ENCODE assay signal across 11 cellular contexts in the genomic region with DNA sequence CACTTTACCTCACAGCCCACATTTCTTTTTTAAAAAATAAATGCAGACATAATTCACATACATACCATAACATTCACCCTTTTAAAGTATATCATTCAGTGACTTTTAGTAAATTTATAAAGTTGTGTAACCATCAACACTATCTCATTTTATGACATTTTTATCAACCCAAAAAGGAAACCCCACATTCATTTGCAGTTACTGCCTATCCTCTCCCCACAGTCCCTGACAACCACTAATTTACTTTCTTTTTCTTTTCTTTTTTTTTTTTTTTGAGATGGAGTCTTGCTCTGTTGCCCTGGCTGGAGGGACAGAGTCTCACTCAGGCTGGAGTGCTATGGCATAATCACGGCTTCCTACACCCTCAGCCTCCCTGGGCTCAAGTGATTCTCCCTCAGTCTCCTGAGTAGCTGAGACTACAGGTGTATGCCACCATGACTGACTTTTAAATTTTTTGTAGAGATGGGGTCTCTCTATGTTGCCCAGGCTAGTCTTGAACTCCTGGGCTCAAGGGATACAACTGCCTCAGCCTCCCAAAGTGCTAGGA. TPM values are rescaled to one million over a fixed set of nuclear protein-coding genes. Genes with fewer than 3 reads are reported as not detected.
DNase-seq lines count a peak whose midpoint lies in the region; ATAC-seq and TF ChIP-seq lines count a peak whose summit lies in the region.
"Had no signal": no experiment of that assay in that cellular context is flagged by ENCODE, and none has a peak within 500 bp of the region (broad histone marks: within the 10 kb centered on the region; RNA-seq: fewer than 3 reads in every experiment).

No MANE protein-coding gene starts in this region.

- no peaks in the 10 kb centered on the region for H3K27me3 ChIP-seq in esophagus muscularis mucosa
- no peaks in the 10 kb centered on the region for H3K27me3 ChIP-seq in spleen (replicated peaks in 1 of 7)

- H3K4me1 ChIP-seq in esophagus muscularis mucosa (peaks cover 23 to 47% (median 37%) of the 10 kb centered on the region in 4 donors), spleen (peaks cover 16 to 54% (median 44%) of the 10 kb centered on the region in 6 donors)

- H3K36me3 Mint-ChIP-seq in HFFc6 (ENCODE audit: low read depth): peaks cover 4% of the 10 kb centered on the region; the same call in 1 of the 2 replicates
- peaks cover 15% of the 10 kb centered on the region for H3K36me3 Mint-ChIP-seq in activated CD4-positive, alpha-beta memory T cell treated with anti-CD3 and anti-CD28 coated beads for 36 hours

- H3K27me3 Mint-ChIP-seq in HFFc6 (ENCODE audit: insufficient read depth): peaks cover 3% of the 10 kb centered on the region
- no peaks in the 10 kb centered on the region for H3K27me3 Mint-ChIP-seq in activated CD4-positive, alpha-beta memory T cell treated with anti-CD3 and anti-CD28 coated beads for 36 hours

- no peak for TF ChIP-seq EP300 in esophagus muscularis mucosa (IDR thresholded peaks at IDR 0.05)

- no peak for TF ChIP-seq CTCF in HFFc6 (IDR thresholded peaks at IDR 0.05)
- no peak for TF ChIP-seq CTCF in esophagus muscularis mucosa (IDR thresholded peaks at IDR 0.05)
- TF ChIP-seq CTCF in spleen (IDR thresholded peaks at IDR 0.05 in 8 of 11, conservative IDR thresholded peaks at IDR 0.05 in 3 of 11): no peak

- POLR2A ChIA-PET in activated CD4-positive, alpha-beta memory T cell treated with anti-CD3 and anti-CD28 coated beads for 36 hours (lab: Charles Lee): no interaction called here

- no peak for TF ChIP-seq POLR2A in esophagus muscularis mucosa (IDR thresholded peaks at IDR 0.05; ENCODE audit: low read depth)
- TF ChIP-seq POLR2A in spleen (IDR thresholded peaks at IDR 0.05): no peak

- DNase-seq in HFFc6 (no peak), esophagus muscularis mucosa (ENCODE audit: extremely low spot score) (no peak), spleen (no peak), DMS53 treated with DMSO at 0.1 percent for 48 hours (lab: John Stamatoyannopoulos, UW; ENCODE audit: unreplicated experiment) (no peak), anterior cingulate cortex (lab: John Stamatoyannopoulos, UW) (no peak)
- no peak for DNase-seq in activated CD4-positive, alpha-beta memory T cell treated with anti-CD3 and anti-CD28 coated beads for 36 hours
- DNase-seq: DMS79, NCI-H1092 treated with DMSO at 0.1 percent for 48 hours, NCI-H524, SHP77 treated with DMSO at 0.1 percent for 48 hours had no signal

- CTCF ChIA-PET in activated CD4-positive, alpha-beta memory T cell treated with anti-CD3 and anti-CD28 coated beads for 36 hours (lab: Charles Lee): no interaction called here

- H3K9me3 Mint-ChIP-seq in HFFc6: no peaks in the 10 kb centered on the region
- no peaks in the 10 kb centered on the region for H3K9me3 Mint-ChIP-seq in activated CD4-positive, alpha-beta memory T cell treated with anti-CD3 and anti-CD28 coated beads for 36 hours

- H3K9me3 ChIP-seq in esophagus muscularis mucosa (no peaks in the 10 kb centered on the region), spleen (no peaks in the 10 kb centered on the region)

- no peak overlapping the region for H3K4me3 ChIP-seq in esophagus muscularis mucosa
- no peak overlapping the region for H3K4me3 ChIP-seq in spleen

- H3K36me3 ChIP-seq in esophagus muscularis mucosa: peaks cover 9 to 22% (median 15%) of the 10 kb centered on the region in 4 donors
- peaks cover 0 to 21% (median 17%) of the 10 kb centered on the region in 6 donors for H3K36me3 ChIP-seq in spleen

- H3K4me3 Mint-ChIP-seq in HFFc6: no peak overlapping the region; the same call in 1 of the 2 replicates
- H3K4me3 Mint-ChIP-seq in activated CD4-positive, alpha-beta memory T cell treated with anti-CD3 and anti-CD28 coated beads for 36 hours: peak overlapping the region; percentile 9

- peak overlapping the region; percentile 20 for H3K27ac Mint-ChIP-seq in HFFc6
- peak overlapping the region; percentile 82 for H3K27ac Mint-ChIP-seq in activated CD4-positive, alpha-beta memory T cell treated with anti-CD3 and anti-CD28 coated beads for 36 hours

- peak overlapping the region; percentile 83 to 91 (median 89) for H3K27ac ChIP-seq in esophagus muscularis mucosa (replicated peaks in 1 of 4)
- peak overlapping the region in 6 of 8 donors; percentile 9 to 93 (median 88) for H3K27ac ChIP-seq in spleen

- 94% methylated on average over 1 of the region's 1 CpG for WGBS in esophagus muscularis mucosa
- WGBS in spleen, 5 donors: 50 to 83% (median 69%) methylated on average over 1 of the region's 1 CpG

- intact Hi-C loops in activated CD4-positive, alpha-beta memory T cell treated with anti-CD3 and anti-CD28 coated beads for 36 hours (cut with micrococcal nuclease): loop anchor here (5.0 to 10.0 kb wide), 2 partner anchors 113 to 539 kb away; no protein-coding TSS in a partner anchor
- intact Hi-C loops in esophagus muscularis mucosa (cut with DNase I): loop anchor here (2.0 to 5.0 kb wide), 3 partner anchors 19 to 101 kb away; partner anchors contain the start of gene PUS1
- intact Hi-C loops in spleen (cut with DNase I; ENCODE audit: low total_unique reads): no loop called here

- peaks cover 26% of the 10 kb centered on the region for H3K4me1 Mint-ChIP-seq in HFFc6 (ENCODE audit: low read depth)
- H3K4me1 Mint-ChIP-seq in activated CD4-positive, alpha-beta memory T cell treated with anti-CD3 and anti-CD28 coated beads for 36 hours (ENCODE audit: low read depth): peaks cover 30% of the 10 kb centered on the region

- ATAC-seq in GM21723 (IDR thresholded peaks at IDR 0.05; ENCODE audit: unreplicated experiment): no peak

RNA-seq across cellular contexts. Expression of gene EP400, which starts 1.5 kb away (rescaled TPM):
- total RNA-seq in HFFc6 (2021; fragmentation: NEBNext Ultra II Directional; extraction: Animal tissue kit (Norgen Biotek cat#: 25700)): 10 to 100 TPM; 27.5 to 35.3 (median 30.4) TPM
- total RNA-seq in activated CD4-positive, alpha-beta memory T cell treated with anti-CD3 and anti-CD28 coated beads for 36 hours: 10 to 100 TPM; 39.9 to 45.5 TPM
- total RNA-seq in esophagus muscularis mucosa: 10 to 100 TPM; 16.9 to 31.1 (median 22.4) TPM
- total RNA-seq in spleen: 10 to 100 TPM; 41.1 to 70.2 (median 48.3) TPM
- 10 to 100 TPM; 11.8 to 20.8 (median 17.5) TPM for polyA plus RNA-seq in spleen

RNA-seq across cellular contexts. Expression of gene PUS1, which starts 19.2 kb away (rescaled TPM):
- total RNA-seq in HFFc6 (2021; fragmentation: NEBNext Ultra II Directional; extraction: Animal tissue kit (Norgen Biotek cat#: 25700)): 10 to 100 TPM; 26.2 to 37.7 (median 29.8) TPM
- 10 to 100 TPM; 48.6 to 53.9 TPM for total RNA-seq in activated CD4-positive, alpha-beta memory T cell treated with anti-CD3 and anti-CD28 coated beads for 36 hours
- total RNA-seq in esophagus muscularis mucosa (10 to 100 TPM; 14.7 to 23.3 (median 19.5) TPM), spleen (10 to 100 TPM; 16.0 to 42.7 (median 23.3) TPM)
- 10 to 100 TPM; 30.0 to 46.5 (median 41.3) TPM for polyA plus RNA-seq in spleen

RNA-seq across cellular contexts. Expression of gene ULK1, which starts 53.8 kb away (rescaled TPM):
- 10 to 100 TPM; 21.4 to 35.0 (median 25.5) TPM for total RNA-seq in HFFc6 (2021; fragmentation: NEBNext Ultra II Directional; extraction: Animal tissue kit (Norgen Biotek cat#: 25700))
- 10 to 100 TPM; 13.8 to 17.8 TPM for total RNA-seq in activated CD4-positive, alpha-beta memory T cell treated with anti-CD3 and anti-CD28 coated beads for 36 hours
- total RNA-seq in esophagus muscularis mucosa: 10 to 100 TPM; 18.4 to 37.5 (median 26.9) TPM
- total RNA-seq in spleen: 10 to 100 TPM; 30.2 to 60.7 (median 55.0) TPM
- 10 to 100 TPM in 2 of 3 donors, 1 to 10 TPM in 1; 9.9 to 35.1 (median 25.3) TPM for polyA plus RNA-seq in spleen
